ENCODE assay signal across 1 cellular context in genomic region chr7:73341877-73342276, GRCh38.
TF ChIP-seq lines count a peak whose summit lies in the region.

No MANE protein-coding gene starts in this region.

TF ChIP-seq in HEK293T, 16 proteins besides CTCF, POLR2A, EP300 and RAD21 (continued from another document):
- no peak for TF ChIP-seq ELF4 (IDR thresholded peaks at IDR 0.05)
- TF ChIP-seq LEF1 (IDR thresholded peaks at IDR 0.05; ENCODE audit: borderline replicate concordance) = no peak
- no peak for TF ChIP-seq ARNT (IDR thresholded peaks at IDR 0.05)
- no peak for TF ChIP-seq ZNF384 (IDR thresholded peaks at IDR 0.05)
- TF ChIP-seq NFRKB (IDR thresholded peaks at IDR 0.05) = no peak
- no peak for TF ChIP-seq HDGF (IDR thresholded peaks at IDR 0.05; ENCODE audit: borderline replicate concordance)
- no peak for TF ChIP-seq FOXK2 (IDR thresholded peaks at IDR 0.05)
- TF ChIP-seq CTBP1 (IDR thresholded peaks at IDR 0.05; ENCODE audit: borderline replicate concordance) = no peak
